1 cellular context compared by ENCODE assay signal in the genomic region with DNA sequence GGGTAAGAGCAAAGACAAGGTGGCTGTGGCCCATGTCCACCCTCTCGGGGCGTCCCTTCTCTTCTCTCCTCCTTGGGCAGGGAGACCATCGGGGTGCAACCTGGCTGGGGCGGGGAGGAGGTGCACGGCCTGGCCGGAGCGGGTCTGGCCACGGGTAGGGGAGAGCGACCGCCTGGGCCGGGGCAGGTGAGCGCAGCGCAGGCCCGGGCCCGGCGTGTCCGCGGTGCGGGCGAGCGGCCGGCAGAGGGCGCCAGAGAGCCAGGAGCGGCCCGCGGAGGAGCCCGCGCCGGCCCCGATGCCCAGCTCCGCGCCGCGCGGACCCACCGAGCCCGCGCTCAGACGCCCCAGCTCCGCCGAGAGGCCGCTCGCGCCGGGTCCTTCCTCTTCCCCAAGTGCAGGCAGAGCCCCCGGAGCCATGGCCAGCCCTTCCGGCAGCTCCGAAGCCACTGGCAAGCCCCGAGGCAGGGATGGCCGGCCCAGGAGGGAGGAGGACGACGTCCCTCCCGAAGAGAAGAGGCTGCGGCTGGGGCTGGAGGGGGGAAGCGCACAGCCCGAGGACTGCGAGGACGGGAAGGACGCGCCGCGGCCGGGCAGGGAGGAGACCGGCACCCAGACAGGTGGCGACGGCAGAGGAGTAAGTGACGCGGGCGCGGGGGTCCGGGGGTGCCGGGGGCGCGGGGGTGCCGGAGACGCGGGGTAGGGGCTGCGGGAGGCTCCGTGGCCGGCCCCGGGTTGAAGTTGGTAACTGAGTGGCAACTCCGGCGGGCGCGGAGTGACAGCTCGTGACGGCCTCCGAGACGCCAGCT.
TF ChIP-seq lines count a peak whose summit lies in the region.

No MANE protein-coding gene starts in this region.

TF ChIP-seq in K562, 482 proteins besides CTCF, POLR2A, EP300 and RAD21:
- 0 out of 2 replicates have a peak, but pooled peaks have one; percentile 26 for TF ChIP-seq SMC3 (conservative IDR thresholded peaks at IDR 0.05; ENCODE audit: insufficient read depth, low read depth, low read length)
